ENCODE assay signal across 20 cellular contexts in genomic region chr12:91677556-91677955, GRCh38.
"Had no signal": no experiment of that assay in that cellular context is flagged by ENCODE, and none has a peak within 500 bp of the region (broad histone marks: within the 10 kb centered on the region; RNA-seq: fewer than 3 reads in every experiment).

No MANE protein-coding gene starts in this region.

- DNase-seq: activated B cell treated with CpG ODN at 0.5 μM for 24 hours; activated CD4-positive, alpha-beta memory T cell treated with anti-CD3 and anti-CD28 coated beads, Interleukin-2, amount 10 ng/mL, durations not matched to agents 7 days and 5 days; activated CD4-positive, alpha-beta T cell treated with anti-CD3 and anti-CD28 coated beads, Interleukin-2, amount 10 ng/mL, durations not matched to agents 7 days and 5 days; activated CD4-positive, alpha-beta T cell treated with anti-CD3 and anti-CD28 coated beads, Interleukin-2, amount 50 U/mL, for 4 hours; activated CD8-positive, alpha-beta memory T cell treated with anti-CD3 and anti-CD28 coated beads, Interleukin-2, amount 50 U/mL, for 48 hours; activated gamma-delta T cell; activated naive CD4-positive, alpha-beta T cell; activated naive CD4-positive, alpha-beta T cell treated with anti-CD3 and anti-CD28 coated beads, Interleukin-2, amount 10 ng/mL, durations not matched to agents 7 days and 5 days; activated naive CD8-positive, alpha-beta T cell treated with anti-CD3 and anti-CD28 coated beads, Interleukin-2, amount 10 ng/mL, durations not matched to agents 7 days and 5 days; activated T-cell treated with anti-CD3 and anti-CD28 coated beads for 4 hours; activated T-cell treated with anti-CD3 and anti-CD28 coated beads, Interleukin-2, amount 50 U/mL, for 24 hours; activated T-cell treated with anti-CD3 and anti-CD28 coated beads, Interleukin-2, amount 50 U/mL, for 72 hours; colonic mucosa; effector CD8-positive, alpha-beta T cell; esophagus squamous epithelium; foreskin melanocyte; heart right ventricle; T-helper 17 cell; T1000; WERI-Rb-1 had no signal
